ENCODE assay signal across 19 cellular contexts in the genomic region with DNA sequence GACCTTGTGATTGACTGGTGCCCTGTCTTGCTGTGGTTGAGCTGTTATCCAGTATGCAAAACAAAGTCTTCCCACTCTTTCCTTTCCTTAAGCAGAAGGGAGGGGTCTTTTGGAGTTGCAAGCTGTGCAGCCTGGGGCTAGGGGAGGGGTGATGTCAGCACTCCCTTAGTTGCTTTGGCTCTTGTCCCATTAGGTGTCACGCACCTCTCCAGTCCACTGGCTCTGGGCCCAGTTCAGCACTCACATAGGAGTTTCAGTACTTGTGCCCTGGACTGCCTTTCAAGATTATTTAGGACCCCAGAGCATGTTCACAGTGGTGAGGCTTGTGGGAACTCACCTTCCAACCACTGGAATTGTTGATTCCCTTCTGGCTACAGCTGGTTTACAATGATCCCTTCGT.
DNase-seq lines count a peak whose midpoint lies in the region; ATAC-seq and TF ChIP-seq lines count a peak whose summit lies in the region.
"Had no signal": no experiment of that assay in that cellular context is flagged by ENCODE, and none has a peak within 500 bp of the region (broad histone marks: within the 10 kb centered on the region; RNA-seq: fewer than 3 reads in every experiment).

No MANE protein-coding gene starts in this region.

- H3K36me3 Mint-ChIP-seq in WTC11, result 0 out of 2 replicates have a peak, but pooled peaks cover 1% of the 10 kb centered on the region
- peaks cover 0 to 8% of the 10 kb centered on the region in 2 donors for H3K36me3 Mint-ChIP-seq in activated naive CD4-positive, alpha-beta T cell treated with anti-CD3 and anti-CD28 coated beads, Interleukin-2, amount 50 U/mL, for 72 hours

- TF ChIP-seq CTCF in WTC11 (IDR thresholded peaks at IDR 0.05) (no peak), retinal pigment epithelial cell (conservative IDR thresholded peaks at IDR 0.05; ENCODE audit: low read depth, low read length) (no peak)

- ATAC-seq in WTC11, result peak; percentile 36
- no peak for ATAC-seq in HG02981 (IDR thresholded peaks at IDR 0.05; ENCODE audit: unreplicated experiment)
- ATAC-seq in activated naive CD4-positive, alpha-beta T cell treated with anti-CD3 and anti-CD28 coated beads, Interleukin-2, amount 50 U/mL, for 72 hours, result no peak
- ATAC-seq: activated naive CD8-positive, alpha-beta T cell treated with anti-CD3 and anti-CD28 coated beads, Interleukin-2, amount 50 U/mL, for 24 hours; foreskin keratinocyte had no signal

- CTCF ChIA-PET in WTC11 (lab: Charles Lee), result interaction anchor here (1.6 kb wide), 1 partner anchor 11 kb away, joined by 6 read pairs; no protein-coding TSS in a partner anchor

- peaks cover 11% of the 10 kb centered on the region for H3K4me1 Mint-ChIP-seq in WTC11
- H3K4me1 Mint-ChIP-seq: activated naive CD8-positive, alpha-beta T cell treated with anti-CD3 and anti-CD28 coated beads, Interleukin-2, amount 50 U/mL, for 24 hours had no signal

- no peak overlapping the region for H3K4me3 Mint-ChIP-seq in WTC11
- H3K4me3 Mint-ChIP-seq: activated naive CD8-positive, alpha-beta T cell treated with anti-CD3 and anti-CD28 coated beads, Interleukin-2, amount 50 U/mL, for 24 hours; T-helper 1 cell treated with Interleukin-12 subunit alpha and Interleukin-12 subunit beta and Interleukin-4 antibody, amounts not matched to agents 30 μg/mL and 1 μg/mL, for 36 hours had no signal

- no peak overlapping the region for H3K27ac Mint-ChIP-seq in WTC11
- no peak overlapping the region for H3K27ac Mint-ChIP-seq in activated naive CD4-positive, alpha-beta T cell treated with anti-CD3 and anti-CD28 coated beads, Interleukin-2, amount 50 U/mL, for 72 hours
- H3K27ac Mint-ChIP-seq: activated naive CD8-positive, alpha-beta T cell treated with anti-CD3 and anti-CD28 coated beads, Interleukin-2, amount 50 U/mL, for 24 hours; T-helper 1 cell treated with Interleukin-12 subunit alpha and Interleukin-12 subunit beta and Interleukin-4 antibody, amounts not matched to agents 30 μg/mL and 1 μg/mL, for 36 hours had no signal

- H3K4me3 ChIP-seq in retinal pigment epithelial cell (ENCODE audit: low read length), result no peak overlapping the region
- H3K4me3 ChIP-seq: hepatocyte, lung, SJSA1 had no signal

- peaks cover 3% of the 10 kb centered on the region; the same call in 1 of the 2 replicates for H3K27me3 Mint-ChIP-seq in WTC11 (ENCODE audit: low read depth)

- POLR2A ChIA-PET in WTC11 (lab: Charles Lee), result no interaction called here

- peaks cover 9% of the 10 kb centered on the region for H3K9me3 Mint-ChIP-seq in WTC11
- H3K9me3 Mint-ChIP-seq in activated naive CD4-positive, alpha-beta T cell treated with anti-CD3 and anti-CD28 coated beads, Interleukin-2, amount 50 U/mL, for 72 hours, result peaks cover under 1 to 3% of the 10 kb centered on the region in 2 donors

- DNase-seq in NCI-H2196 (lab: John Stamatoyannopoulos, UW; ENCODE audit: unreplicated experiment), result peak; percentile 3
- no peak for DNase-seq in NCI-H2196 treated with DMSO at 0.1 percent for 48 hours (lab: John Stamatoyannopoulos, UW; ENCODE audit: unreplicated experiment)
- DNase-seq in NCI-H1105 (lab: John Stamatoyannopoulos, UW), result peak; percentile 17
- DNase-seq in WTC11 (ENCODE audit: low spot score), result no peak
- DNase-seq in retinal pigment epithelial cell (ENCODE audit: low read depth), result peak; percentile 9
- no peak for DNase-seq in NCI-H1417 (lab: John Stamatoyannopoulos, UW)
- no peak for DNase-seq in activated naive CD4-positive, alpha-beta T cell treated with anti-CD3 and anti-CD28 coated beads, Interleukin-2, amount 50 U/mL, for 72 hours (ENCODE audit: low spot score in 2 of 2)
- DNase-seq: activated CD4-positive, alpha-beta T cell treated with anti-CD3 and anti-CD28 coated beads, Interleukin-2, amount 50 U/mL, for 1 hour; activated CD8-positive, alpha-beta memory T cell treated with anti-CD3 and anti-CD28 coated beads, Interleukin-2, amount 50 U/mL, for 4 hours; activated naive CD8-positive, alpha-beta T cell treated with anti-CD3 and anti-CD28 coated beads, Interleukin-2, amount 50 U/mL, for 24 hours; Caco-2; foreskin keratinocyte; MV-4-11; NCI-H526 had no signal

TF ChIP-seq in WTC11, 78 proteins besides CTCF, POLR2A, EP300 and RAD21:
- TF ChIP-seq, protein P1, sequence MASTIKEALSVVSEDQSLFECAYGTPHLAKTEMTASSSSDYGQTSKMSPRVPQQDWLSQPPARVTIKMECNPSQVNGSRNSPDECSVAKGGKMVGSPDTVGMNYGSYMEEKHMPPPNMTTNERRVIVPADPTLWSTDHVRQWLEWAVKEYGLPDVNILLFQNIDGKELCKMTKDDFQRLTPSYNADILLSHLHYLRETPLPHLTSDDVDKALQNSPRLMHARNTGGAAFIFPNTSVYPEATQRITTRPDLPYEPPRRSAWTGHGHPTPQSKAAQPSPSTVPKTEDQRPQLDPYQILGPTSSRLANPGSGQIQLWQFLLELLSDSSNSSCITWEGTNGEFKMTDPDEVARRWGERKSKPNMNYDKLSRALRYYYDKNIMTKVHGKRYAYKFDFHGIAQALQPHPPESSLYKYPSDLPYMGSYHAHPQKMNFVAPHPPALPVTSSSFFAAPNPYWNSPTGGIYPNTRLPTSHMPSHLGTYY (CRISPR knock-in tag; IDR thresholded peaks at IDR 0.05), result no peak
- no peak for TF ChIP-seq ZNF317 (CRISPR knock-in tag; IDR thresholded peaks at IDR 0.05; ENCODE audit: borderline replicate concordance, low read depth)
- TF ChIP-seq ZNF423 (CRISPR knock-in tag; IDR thresholded peaks at IDR 0.05), result no peak
- no peak for TF ChIP-seq RORB (CRISPR knock-in tag; IDR thresholded peaks at IDR 0.05)
- no peak for TF ChIP-seq KAT7 (CRISPR knock-in tag; IDR thresholded peaks at IDR 0.05; ENCODE audit: borderline replicate concordance)
- TF ChIP-seq ZNF263 (CRISPR knock-in tag; IDR thresholded peaks at IDR 0.05; ENCODE audit: low read depth), result no peak
- TF ChIP-seq EMX1 (CRISPR knock-in tag; IDR thresholded peaks at IDR 0.05), result no peak
- no peak for TF ChIP-seq ZNF232 (CRISPR knock-in tag; IDR thresholded peaks at IDR 0.05)
- TF ChIP-seq, protein P2, sequence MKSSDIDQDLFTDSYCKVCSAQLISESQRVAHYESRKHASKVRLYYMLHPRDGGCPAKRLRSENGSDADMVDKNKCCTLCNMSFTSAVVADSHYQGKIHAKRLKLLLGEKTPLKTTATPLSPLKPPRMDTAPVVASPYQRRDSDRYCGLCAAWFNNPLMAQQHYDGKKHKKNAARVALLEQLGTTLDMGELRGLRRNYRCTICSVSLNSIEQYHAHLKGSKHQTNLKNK (CRISPR knock-in tag; IDR thresholded peaks at IDR 0.05), result no peak
- TF ChIP-seq GABPB1 (CRISPR knock-in tag; IDR thresholded peaks at IDR 0.05), result no peak
- TF ChIP-seq, protein P3, sequence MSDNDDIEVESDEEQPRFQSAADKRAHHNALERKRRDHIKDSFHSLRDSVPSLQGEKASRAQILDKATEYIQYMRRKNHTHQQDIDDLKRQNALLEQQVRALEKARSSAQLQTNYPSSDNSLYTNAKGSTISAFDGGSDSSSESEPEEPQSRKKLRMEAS (CRISPR knock-in tag; IDR thresholded peaks at IDR 0.05), result no peak
- TF ChIP-seq FOXJ3 (CRISPR knock-in tag; IDR thresholded peaks at IDR 0.05; ENCODE audit: borderline replicate concordance), result no peak
- TF ChIP-seq, protein P4, sequence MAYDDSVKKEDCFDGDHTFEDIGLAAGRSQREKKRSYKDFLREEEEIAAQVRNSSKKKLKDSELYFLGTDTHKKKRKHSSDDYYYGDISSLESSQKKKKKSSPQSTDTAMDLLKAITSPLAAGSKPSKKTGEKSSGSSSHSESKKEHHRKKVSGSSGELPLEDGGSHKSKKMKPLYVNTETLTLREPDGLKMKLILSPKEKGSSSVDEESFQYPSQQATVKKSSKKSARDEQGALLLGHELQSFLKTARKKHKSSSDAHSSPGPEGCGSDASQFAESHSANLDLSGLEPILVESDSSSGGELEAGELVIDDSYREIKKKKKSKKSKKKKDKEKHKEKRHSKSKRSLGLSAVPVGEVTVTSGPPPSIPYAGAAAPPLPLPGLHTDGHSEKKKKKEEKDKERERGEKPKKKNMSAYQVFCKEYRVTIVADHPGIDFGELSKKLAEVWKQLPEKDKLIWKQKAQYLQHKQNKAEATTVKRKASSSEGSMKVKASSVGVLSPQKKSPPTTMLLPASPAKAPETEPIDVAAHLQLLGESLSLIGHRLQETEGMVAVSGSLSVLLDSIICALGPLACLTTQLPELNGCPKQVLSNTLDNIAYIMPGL (CRISPR knock-in tag; IDR thresholded peaks at IDR 0.05), result no peak
- no peak for TF ChIP-seq GTF2I (CRISPR knock-in tag; conservative IDR thresholded peaks at IDR 0.05)
- TF ChIP-seq, protein P5, sequence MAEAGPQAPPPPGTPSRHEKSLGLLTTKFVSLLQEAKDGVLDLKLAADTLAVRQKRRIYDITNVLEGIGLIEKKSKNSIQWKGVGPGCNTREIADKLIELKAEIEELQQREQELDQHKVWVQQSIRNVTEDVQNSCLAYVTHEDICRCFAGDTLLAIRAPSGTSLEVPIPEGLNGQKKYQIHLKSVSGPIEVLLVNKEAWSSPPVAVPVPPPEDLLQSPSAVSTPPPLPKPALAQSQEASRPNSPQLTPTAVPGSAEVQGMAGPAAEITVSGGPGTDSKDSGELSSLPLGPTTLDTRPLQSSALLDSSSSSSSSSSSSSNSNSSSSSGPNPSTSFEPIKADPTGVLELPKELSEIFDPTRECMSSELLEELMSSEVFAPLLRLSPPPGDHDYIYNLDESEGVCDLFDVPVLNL (CRISPR knock-in tag; IDR thresholded peaks at IDR 0.05; ENCODE audit: borderline replicate concordance, low read depth), result no peak
- no peak for TF ChIP-seq NR3C1 (CRISPR knock-in tag; conservative IDR thresholded peaks at IDR 0.05; ENCODE audit: low read depth)

Comparison
In these comparisons a context has a peak if more than half of its experiments do, and no peak if none do; other contexts are left out.
1. DNase-seq: peak in NCI-H2196 (single experiment), NCI-H1105 (single experiment) and retinal pigment epithelial cell (single experiment); none in NCI-H2196 treated with DMSO at 0.1 percent for 48 hours (single experiment), WTC11 (single experiment), NCI-H1417 (0 of 3) and activated naive CD4-positive, alpha-beta T cell treated with anti-CD3 and anti-CD28 coated beads, Interleukin-2, amount 50 U/mL, for 72 hours (0 of 2).